Comparison of ENCODE assay signal across 1 cellular context in genomic region chr3:157136647-157137387, GRCh38.
TF ChIP-seq lines count a peak whose summit lies in the region.

No MANE protein-coding gene starts in this region.

TF ChIP-seq in HepG2, 621 proteins besides CTCF, POLR2A, EP300 and RAD21 (continued from another document and continues in another):
- peak; percentile 69; the same call in 1 of the 2 replicates for TF ChIP-seq JUND (CRISPR knock-in tag; IDR thresholded peaks at IDR 0.05)
- no peak for TF ChIP-seq NKX3-1 (CRISPR knock-in tag; IDR thresholded peaks at IDR 0.05)
- no peak for TF ChIP-seq ZBTB42 (CRISPR knock-in tag; IDR thresholded peaks at IDR 0.05)
- no peak for TF ChIP-seq SRSF1 (optimal IDR thresholded peaks at IDR 0.05; ENCODE audit: low read depth, low read length)
- TF ChIP-seq HMG20A (CRISPR knock-in tag; IDR thresholded peaks at IDR 0.05; ENCODE audit: borderline replicate concordance), result peak; percentile 85
- TF ChIP-seq ZNF879 (CRISPR knock-in tag; IDR thresholded peaks at IDR 0.05), result 0 out of 2 replicates have a peak, but pooled peaks have one; percentile 3
- peak; percentile 48 for TF ChIP-seq ZBED4 (CRISPR knock-in tag; IDR thresholded peaks at IDR 0.05; ENCODE audit: borderline replicate concordance)
- no peak for TF ChIP-seq MYNN (CRISPR knock-in tag; IDR thresholded peaks at IDR 0.05; ENCODE audit: low read depth)
- peak; percentile 86 for TF ChIP-seq ARID5B (CRISPR knock-in tag; IDR thresholded peaks at IDR 0.05)
- TF ChIP-seq ZKSCAN1 (IDR thresholded peaks at IDR 0.05; ENCODE audit: low read length), result no peak
- TF ChIP-seq NR2F1 (CRISPR knock-in tag; IDR thresholded peaks at IDR 0.05), result 0 out of 4 replicates have a peak, but pooled peaks of 1 of the 2 experiments have one; percentile 24
- no peak for TF ChIP-seq PREB (CRISPR knock-in tag; IDR thresholded peaks at IDR 0.05)
- no peak for TF ChIP-seq NPAS2 (CRISPR knock-in tag; IDR thresholded peaks at IDR 0.05; ENCODE audit: borderline replicate concordance)
- no peak for TF ChIP-seq BCLAF1 (IDR thresholded peaks at IDR 0.05)
- TF ChIP-seq ZNF44 (CRISPR knock-in tag; IDR thresholded peaks at IDR 0.05), result no peak
- peak; percentile 69 for TF ChIP-seq FOXO1 (CRISPR knock-in tag; IDR thresholded peaks at IDR 0.05)
- TF ChIP-seq NR0B2 (CRISPR knock-in tag; IDR thresholded peaks at IDR 0.05), result no peak
- no peak for TF ChIP-seq AFF4 (CRISPR knock-in tag; IDR thresholded peaks at IDR 0.05)
- TF ChIP-seq MAF1 (CRISPR knock-in tag; IDR thresholded peaks at IDR 0.05; ENCODE audit: borderline replicate concordance), result no peak
- TF ChIP-seq ZNF614 (CRISPR knock-in tag; IDR thresholded peaks at IDR 0.05; ENCODE audit: borderline replicate concordance), result peak; percentile 57
- peak; percentile 85 for TF ChIP-seq ASH2L (IDR thresholded peaks at IDR 0.05; ENCODE audit: insufficient read length, low read depth, low read length)
- TF ChIP-seq ISL2 (CRISPR knock-in tag; IDR thresholded peaks at IDR 0.05), result peak; percentile 32; the same call in 1 of the 2 replicates
- no peak for TF ChIP-seq ELF4 (CRISPR knock-in tag; IDR thresholded peaks at IDR 0.05; ENCODE audit: borderline replicate concordance)
- peak; percentile 70 for TF ChIP-seq TFE3 (CRISPR knock-in tag; IDR thresholded peaks at IDR 0.05)
- TF ChIP-seq MIER3 (CRISPR knock-in tag; IDR thresholded peaks at IDR 0.05; ENCODE audit: borderline replicate concordance), result peak; percentile 44; the same call in 1 of the 2 replicates
- peak; percentile 67; the same call in 1 of the 2 replicates for TF ChIP-seq ZNF710 (CRISPR knock-in tag; IDR thresholded peaks at IDR 0.05; ENCODE audit: borderline replicate concordance)
- TF ChIP-seq U2AF2 (IDR thresholded peaks at IDR 0.05; ENCODE audit: low read depth, low read length), result no peak
- TF ChIP-seq ZNF513 (CRISPR knock-in tag; conservative IDR thresholded peaks at IDR 0.05), result no peak
- no peak for TF ChIP-seq SNAI1 (CRISPR knock-in tag; IDR thresholded peaks at IDR 0.05; ENCODE audit: borderline replicate concordance)
- TF ChIP-seq CHD4 (IDR thresholded peaks at IDR 0.05; ENCODE audit: borderline replicate concordance, low read length), result 0 out of 2 replicates have a peak, but pooled peaks have one; percentile 59
- TF ChIP-seq MAFK (conservative IDR thresholded peaks at IDR 0.05 in 1 of 2, IDR thresholded peaks at IDR 0.05 in 1 of 2; ENCODE audit: low read length in 2 of 2), result no peak; a peak in 1 of 4 replicates
- peak; percentile 24; the same call in 1 of the 2 replicates for TF ChIP-seq NR2F6 (IDR thresholded peaks at IDR 0.05)
- TF ChIP-seq NR2F6 (CRISPR knock-in tag; IDR thresholded peaks at IDR 0.05), result peak; percentile 49
- TF ChIP-seq ZMAT3 (CRISPR knock-in tag; conservative IDR thresholded peaks at IDR 0.05), result peak; percentile 78; the same call in 1 of the 2 replicates
- no peak for TF ChIP-seq ZSCAN12 (CRISPR knock-in tag; IDR thresholded peaks at IDR 0.05)
